In the genomic region with DNA sequence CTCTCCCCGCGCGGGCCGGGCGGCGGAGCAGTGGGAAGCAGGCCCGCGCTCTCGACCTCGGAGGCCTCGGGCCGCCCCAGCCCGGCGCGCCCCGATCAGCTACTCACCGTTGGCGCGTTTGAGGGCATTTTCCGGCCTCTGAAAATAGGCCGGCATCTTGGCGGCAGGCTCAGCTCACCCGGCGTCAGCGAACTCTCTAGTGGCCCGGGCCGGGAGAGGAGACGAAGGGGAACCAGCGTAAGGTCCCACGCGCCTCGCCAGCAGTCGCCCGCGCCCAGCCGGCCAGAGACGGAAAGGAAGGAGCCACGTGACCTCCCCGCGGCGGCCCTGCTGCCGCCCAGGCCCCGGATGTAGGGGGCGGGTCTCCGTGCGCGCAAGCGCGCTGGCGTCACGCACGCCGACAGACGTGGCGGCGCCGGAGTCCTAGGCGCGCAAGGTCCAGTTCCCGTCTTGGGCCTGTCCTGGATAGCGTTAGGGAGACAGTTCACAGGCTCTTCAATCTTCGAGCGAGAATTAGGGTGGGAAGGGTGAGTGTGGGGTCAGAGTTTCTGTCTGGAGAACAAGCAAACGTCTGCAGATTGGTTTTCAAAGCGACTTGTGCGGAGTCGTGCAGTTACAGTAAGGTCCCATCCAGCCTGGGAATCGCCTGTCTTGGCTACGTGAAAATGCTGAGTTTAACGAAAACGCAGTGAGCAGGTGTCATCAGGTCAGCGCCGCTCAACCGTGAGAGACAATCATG, we compare ENCODE assay signal across 8 cellular contexts. TPM values are rescaled to one million over a fixed set of nuclear protein-coding genes. Genes with fewer than 3 reads are reported as not detected.
A peak's percentile ranks its signal among the peaks of the same experiment; 100 is the strongest.
DNase-seq lines count a peak whose midpoint lies in the region; ATAC-seq and TF ChIP-seq lines count a peak whose summit lies in the region.

A gene with protein sequence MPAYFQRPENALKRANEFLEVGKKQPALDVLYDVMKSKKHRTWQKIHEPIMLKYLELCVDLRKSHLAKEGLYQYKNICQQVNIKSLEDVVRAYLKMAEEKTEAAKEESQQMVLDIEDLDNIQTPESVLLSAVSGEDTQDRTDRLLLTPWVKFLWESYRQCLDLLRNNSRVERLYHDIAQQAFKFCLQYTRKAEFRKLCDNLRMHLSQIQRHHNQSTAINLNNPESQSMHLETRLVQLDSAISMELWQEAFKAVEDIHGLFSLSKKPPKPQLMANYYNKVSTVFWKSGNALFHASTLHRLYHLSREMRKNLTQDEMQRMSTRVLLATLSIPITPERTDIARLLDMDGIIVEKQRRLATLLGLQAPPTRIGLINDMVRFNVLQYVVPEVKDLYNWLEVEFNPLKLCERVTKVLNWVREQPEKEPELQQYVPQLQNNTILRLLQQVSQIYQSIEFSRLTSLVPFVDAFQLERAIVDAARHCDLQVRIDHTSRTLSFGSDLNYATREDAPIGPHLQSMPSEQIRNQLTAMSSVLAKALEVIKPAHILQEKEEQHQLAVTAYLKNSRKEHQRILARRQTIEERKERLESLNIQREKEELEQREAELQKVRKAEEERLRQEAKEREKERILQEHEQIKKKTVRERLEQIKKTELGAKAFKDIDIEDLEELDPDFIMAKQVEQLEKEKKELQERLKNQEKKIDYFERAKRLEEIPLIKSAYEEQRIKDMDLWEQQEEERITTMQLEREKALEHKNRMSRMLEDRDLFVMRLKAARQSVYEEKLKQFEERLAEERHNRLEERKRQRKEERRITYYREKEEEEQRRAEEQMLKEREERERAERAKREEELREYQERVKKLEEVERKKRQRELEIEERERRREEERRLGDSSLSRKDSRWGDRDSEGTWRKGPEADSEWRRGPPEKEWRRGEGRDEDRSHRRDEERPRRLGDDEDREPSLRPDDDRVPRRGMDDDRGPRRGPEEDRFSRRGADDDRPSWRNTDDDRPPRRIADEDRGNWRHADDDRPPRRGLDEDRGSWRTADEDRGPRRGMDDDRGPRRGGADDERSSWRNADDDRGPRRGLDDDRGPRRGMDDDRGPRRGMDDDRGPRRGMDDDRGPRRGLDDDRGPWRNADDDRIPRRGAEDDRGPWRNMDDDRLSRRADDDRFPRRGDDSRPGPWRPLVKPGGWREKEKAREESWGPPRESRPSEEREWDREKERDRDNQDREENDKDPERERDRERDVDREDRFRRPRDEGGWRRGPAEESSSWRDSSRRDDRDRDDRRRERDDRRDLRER (N-terminal part only) (minus strand): TSS at position 297 of the 739 bp plus-strand sequence. CDS start 141 bp downstream, at position 156.

- peak within 1 kb of the TSS; percentile 97 for H3K4me3 Mint-ChIP-seq in dendritic cell treated with granulocyte-macrophage colony-stimulating factor and Interleukin-4, amounts not matched to agents 40 ng/mL and 50 ng/mL, for 4 days

- peak within 1 kb of the TSS; percentile 96 for H3K4me3 ChIP-seq in BE2C (ENCODE audit: low read depth, low read length)
- H3K4me3 ChIP-seq in left lung: peak within 1 kb of the TSS; percentile 90 to 100

- intact Hi-C loops in dendritic cell treated with granulocyte-macrophage colony-stimulating factor and Interleukin-4, amounts not matched to agents 40 ng/mL and 50 ng/mL, for 4 days (cut with micrococcal nuclease): loop anchor here (1.0 kb wide), 1 partner anchor 24 kb away; the partner anchor contains the start of gene DENND10
- intact Hi-C loops in left lung (cut with DNase I): no loop called here

- H3K36me3 Mint-ChIP-seq in dendritic cell treated with granulocyte-macrophage colony-stimulating factor and Interleukin-4, amounts not matched to agents 40 ng/mL and 50 ng/mL, for 4 days (ENCODE audit: low read depth): peaks cover 46% of the 10 kb centered on the region

- peak within 1 kb of the TSS; percentile 96 to 97 for H3K27ac ChIP-seq in left lung

- no peak for TF ChIP-seq CTCF in BE2C (IDR thresholded peaks at IDR 0.05; ENCODE audit: low read depth, low read length)
- no peak for TF ChIP-seq CTCF in left lung (IDR thresholded peaks at IDR 0.05)

- H3K27me3 Mint-ChIP-seq in dendritic cell treated with granulocyte-macrophage colony-stimulating factor and Interleukin-4, amounts not matched to agents 40 ng/mL and 50 ng/mL, for 4 days: no peaks in the 10 kb centered on the region

- peak; percentile 93 for DNase-seq in BE2C
- DNase-seq in NCI-H526 treated with DMSO at 0.1 percent for 48 hours (lab: John Stamatoyannopoulos, UW): peak; percentile 76
- peak; percentile 89 for DNase-seq in activated CD4-positive, alpha-beta T cell treated with anti-CD3 and anti-CD28 coated beads, Interleukin-2, amount 50 U/mL, for 1 hour
- DNase-seq in left lung: peak; percentile 93 to 99
- peak; percentile 84 for DNase-seq in stimulated activated CD4-positive, alpha-beta T cell treated with anti-CD3 and anti-CD28 coated beads, Interleukin-2, amount 100 ng/mL, for 4 hours (ENCODE audit: low read depth)

- peaks cover 5% of the 10 kb centered on the region; the same call in 1 of the 2 replicates for H3K4me1 ChIP-seq in BE2C
- H3K4me1 ChIP-seq in left lung: peaks cover 26 to 38% of the 10 kb centered on the region in 2 donors

- H3K9me3 ChIP-seq in BE2C (no peaks in the 10 kb centered on the region), left lung (no peaks in the 10 kb centered on the region)

- peak; percentile 58 for ATAC-seq in HG03378 (IDR thresholded peaks at IDR 0.05; ENCODE audit: unreplicated experiment)
- ATAC-seq in left lung: peak; percentile 94

- H3K27ac Mint-ChIP-seq in dendritic cell treated with granulocyte-macrophage colony-stimulating factor and Interleukin-4, amounts not matched to agents 40 ng/mL and 50 ng/mL, for 4 days: peak within 1 kb of the TSS; percentile 99

- peak; percentile 98 for TF ChIP-seq POLR2A in GM19099 (IDR thresholded peaks at IDR 0.05; ENCODE audit: extremely low read depth, insufficient read length, low read depth)

- peaks cover 32% of the 10 kb centered on the region for H3K36me3 ChIP-seq in BE2C
- no peaks in the 10 kb centered on the region for H3K36me3 ChIP-seq in left lung

- no peaks in the 10 kb centered on the region for H3K9me3 Mint-ChIP-seq in dendritic cell treated with granulocyte-macrophage colony-stimulating factor and Interleukin-4, amounts not matched to agents 40 ng/mL and 50 ng/mL, for 4 days

- H3K4me1 Mint-ChIP-seq in dendritic cell treated with granulocyte-macrophage colony-stimulating factor and Interleukin-4, amounts not matched to agents 40 ng/mL and 50 ng/mL, for 4 days (ENCODE audit: low read depth): peaks cover 36% of the 10 kb centered on the region

- H3K27me3 ChIP-seq in BE2C (no peaks in the 10 kb centered on the region), left lung (no peaks in the 10 kb centered on the region)

RNA-seq across cellular contexts. Expression of the gene that starts here (rescaled TPM):
- polyA plus RNA-seq in BE2C (2012; ENCODE audit: insufficient read depth, insufficient read length, low read depth): 84.7 TPM
- total RNA-seq in left lung: 100 to 1,000 TPM in 1 of 2 donors, 10 to 100 TPM in 1; 89.1 to 113 TPM

Comparison
In these comparisons a context has a peak if more than half of its experiments do, and no peak if none do; other contexts are left out.
1. Peak in every context shown above with its lines: DNase-seq, ATAC-seq, H3K4me3 ChIP-seq and H3K27ac ChIP-seq.